ENCODE assay signal across 15 cellular contexts in the genomic region with DNA sequence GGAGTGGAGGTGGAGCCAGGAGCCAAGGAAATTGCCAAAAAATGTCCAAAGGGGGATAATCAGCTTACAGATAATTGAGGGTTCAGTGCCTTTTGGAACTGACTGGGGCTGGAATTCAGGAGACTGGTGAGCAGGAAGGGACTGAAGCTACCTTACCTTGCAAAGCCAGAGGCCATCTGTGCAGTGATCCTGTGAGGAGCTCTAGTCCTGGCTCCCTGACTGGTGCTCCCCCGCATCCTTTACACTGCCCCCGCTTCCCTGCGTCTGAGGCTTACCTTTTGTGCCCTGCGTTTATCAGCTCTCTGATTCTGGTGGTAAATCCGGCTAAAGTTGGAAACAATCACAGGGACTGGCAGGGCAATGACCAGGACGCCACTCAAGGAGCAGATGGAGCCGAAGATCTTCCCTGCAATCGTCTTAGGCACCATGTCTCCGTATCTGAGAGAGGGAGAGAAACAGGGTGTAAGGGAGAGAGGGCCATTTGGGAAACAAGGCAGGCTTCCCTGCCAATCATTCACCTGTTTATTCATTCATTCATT. TPM values are rescaled to one million over a fixed set of nuclear protein-coding genes. Genes with fewer than 3 reads are reported as not detected.
DNase-seq lines count a peak whose midpoint lies in the region; ATAC-seq, FAIRE-seq and TF ChIP-seq lines count a peak whose summit lies in the region.
"Had no signal": no experiment of that assay in that cellular context is flagged by ENCODE, and none has a peak within 500 bp of the region (broad histone marks: within the 10 kb centered on the region; RNA-seq: fewer than 3 reads in every experiment).

No MANE protein-coding gene starts in this region.

- no peaks in the 10 kb centered on the region for H3K9me3 ChIP-seq in WERI-Rb-1 (ENCODE audit: severe bottlenecking)
- H3K9me3 ChIP-seq in endodermal cell (ENCODE audit: control insufficient read depth, low read length): no peaks in the 10 kb centered on the region
- no peaks in the 10 kb centered on the region for H3K9me3 ChIP-seq in HepG2 (ENCODE audit: low read length)

- H3K4me1 Mint-ChIP-seq in GM23338 (peaks cover 5% of the 10 kb centered on the region; the same call in 2 of the 3 replicates), endodermal cell (peaks cover 7% of the 10 kb centered on the region), osteocyte (ENCODE audit: unreplicated experiment) (peaks cover 5% of the 10 kb centered on the region)
- H3K4me1 Mint-ChIP-seq: CD4-positive, alpha-beta memory T cell had no signal

- no peak for TF ChIP-seq RAD21 in HepG2 (CRISPR knock-in tag; IDR thresholded peaks at IDR 0.05)

- TF ChIP-seq POLR2A in HepG2 (IDR thresholded peaks at IDR 0.05; ENCODE audit: insufficient read depth in 1 of 2, low read depth in 2 of 2, low read length in 2 of 2): no peak

- H3K27ac ChIP-seq in GM23338 (ENCODE audit: low read depth) (no peak overlapping the region), WERI-Rb-1 (peak overlapping the region; percentile 40), endodermal cell (ENCODE audit: low read depth, low read length) (no peak overlapping the region), HepG2 (ENCODE audit: extremely low read length, insufficient read depth, low read length) (no peak overlapping the region)

- H3K27ac Mint-ChIP-seq in GM23338 (no peak overlapping the region), endodermal cell (no peak overlapping the region), osteocyte (ENCODE audit: unreplicated experiment) (no peak overlapping the region)
- H3K27ac Mint-ChIP-seq: B cell; CD4-positive, alpha-beta memory T cell had no signal

- H3K4me3 ChIP-seq in GM23338: no peak overlapping the region
- H3K4me3 ChIP-seq in WERI-Rb-1 (ENCODE audit: low read depth, low read length): no peak overlapping the region
- no peak overlapping the region for H3K4me3 ChIP-seq in endodermal cell (ENCODE audit: low read length)
- no peak overlapping the region for H3K4me3 ChIP-seq in HepG2 (replicated peaks in 1 of 3; ENCODE audit: insufficient read depth in 1 of 3, low read depth in 2 of 3, low read length in 3 of 3)

- H3K9me2 ChIP-seq in GM23338 (ENCODE audit: insufficient read depth): no peaks in the 10 kb centered on the region; the same call in none of the 2 replicates

- H3K27me3 ChIP-seq in GM23338 (ENCODE audit: insufficient read depth): no peaks in the 10 kb centered on the region
- H3K27me3 ChIP-seq in WERI-Rb-1 (ENCODE audit: insufficient read depth, low read depth, severe bottlenecking): no peaks in the 10 kb centered on the region
- H3K27me3 ChIP-seq in endodermal cell (ENCODE audit: control insufficient read depth, insufficient read depth, low read length, poor library complexity, severe bottlenecking): peaks cover 10% of the 10 kb centered on the region
- H3K27me3 ChIP-seq in HepG2 (ENCODE audit: control insufficient read depth in 1 of 2, insufficient read depth in 2 of 2, low read length in 2 of 2): peaks cover 0 to 44% of the 10 kb centered on the region in 2 experiments; a peak in 3 of 5 replicates

- H3K4me2 ChIP-seq in GM23338 (no peak overlapping the region), HepG2 (ENCODE audit: low read depth, low read length) (no peak overlapping the region)

- in situ Hi-C loops in HepG2 (cut with HindIII; ENCODE audit: extremely low pct_ligation_motif_present, low pct_unique_long_range_greater_than_20kb): no loop called here

- BruUV-seq in HepG2 (replicated peaks; lab: Mats Ljungman, UMichigan): no TSS peak

- H2AFZ ChIP-seq in GM23338: peak overlapping the region; percentile 14; the same call in 1 of the 2 replicates
- H2AFZ ChIP-seq in HepG2 (ENCODE audit: low read length): no peak overlapping the region

- POLR2A ChIA-PET in HepG2 (lab: Yijun Ruan, JAX): no interaction called here

- H3K4me3 Mint-ChIP-seq in GM23338: no peak overlapping the region
- no peak overlapping the region for H3K4me3 Mint-ChIP-seq in endodermal cell
- H3K4me3 Mint-ChIP-seq in osteocyte (ENCODE audit: unreplicated experiment): no peak overlapping the region
- H3K4me3 Mint-ChIP-seq: B cell; CD4-positive, alpha-beta memory T cell had no signal

- H3F3A ChIP-seq in GM23338 (replicated peaks; ENCODE audit: low read depth): no peaks in the 10 kb centered on the region

- no peaks in the 10 kb centered on the region for H3K36me3 ChIP-seq in GM23338 (ENCODE audit: insufficient read depth)
- H3K36me3 ChIP-seq in WERI-Rb-1: no peaks in the 10 kb centered on the region
- H3K36me3 ChIP-seq in endodermal cell (ENCODE audit: control insufficient read depth, insufficient read depth, low read length): no peaks in the 10 kb centered on the region
- H3K36me3 ChIP-seq in HepG2 (replicated peaks in 1 of 2; ENCODE audit: control insufficient read depth in 1 of 2, insufficient read depth in 2 of 2, low read length in 2 of 2): no peaks in the 10 kb centered on the region

- H3K4me1 ChIP-seq in GM23338 (ENCODE audit: insufficient read depth) (no peaks in the 10 kb centered on the region), endodermal cell (ENCODE audit: control insufficient read depth, insufficient read depth, low read length) (no peaks in the 10 kb centered on the region), HepG2 (ENCODE audit: insufficient read depth, low read length) (0 out of 2 replicates have a peak, but pooled peaks cover under 1% of the 10 kb centered on the region)

- H3K36me3 Mint-ChIP-seq in GM23338 (ENCODE audit: low read depth): no peaks in the 10 kb centered on the region
- H3K36me3 Mint-ChIP-seq in endodermal cell (ENCODE audit: low read depth): no peaks in the 10 kb centered on the region
- no peaks in the 10 kb centered on the region for H3K36me3 Mint-ChIP-seq in osteocyte (ENCODE audit: unreplicated experiment)
- H3K36me3 Mint-ChIP-seq: CD4-positive, alpha-beta memory T cell had no signal

- TF ChIP-seq CTCF in GM23338 (conservative IDR thresholded peaks at IDR 0.05; ENCODE audit: low read depth in 2 of 2) (no peak), WERI-Rb-1 (IDR thresholded peaks at IDR 0.05; ENCODE audit: low read depth, low read length) (no peak), endodermal cell (conservative IDR thresholded peaks at IDR 0.05) (no peak), osteocyte (IDR thresholded peaks at IDR 0.05) (no peak), HepG2 (CRISPR knock-in tag; IDR thresholded peaks at IDR 0.05) (no peak)

- intact Hi-C loops in HepG2 (cut with micrococcal nuclease; ENCODE audit: unreplicated experiment): no loop called here

- H3K9me3 Mint-ChIP-seq in GM23338: no peaks in the 10 kb centered on the region
- no peaks in the 10 kb centered on the region for H3K9me3 Mint-ChIP-seq in endodermal cell
- H3K9me3 Mint-ChIP-seq in osteocyte (ENCODE audit: unreplicated experiment): no peaks in the 10 kb centered on the region
- H3K9me3 Mint-ChIP-seq: CD4-positive, alpha-beta memory T cell had no signal

- TF ChIP-seq EP300 in HepG2 (IDR thresholded peaks at IDR 0.05; ENCODE audit: low read depth in 2 of 2, low read length in 2 of 2) (no peak), HepG2 (CRISPR knock-in tag; IDR thresholded peaks at IDR 0.05; ENCODE audit: borderline replicate concordance) (no peak)

- no peaks in the 10 kb centered on the region for H4K20me1 ChIP-seq in GM23338 (replicated peaks; ENCODE audit: insufficient read depth)
- H4K20me1 ChIP-seq in HepG2 (ENCODE audit: insufficient read depth, low read length): no peaks in the 10 kb centered on the region

- H3K9ac ChIP-seq in endodermal cell (ENCODE audit: extremely low read depth, low read length, poor library complexity, severe bottlenecking): no peak overlapping the region
- H3K9ac ChIP-seq in HepG2 (ENCODE audit: insufficient read depth, low read depth, low read length): no peak overlapping the region

- H3K79me2 ChIP-seq in GM23338 (replicated peaks; ENCODE audit: insufficient read depth) (no peaks in the 10 kb centered on the region), HepG2 (ENCODE audit: insufficient read depth, low read length) (no peaks in the 10 kb centered on the region)

- WGBS in endodermal cell (ENCODE audit: insufficient coverage in 1 of 2, insufficient read length in 1 of 2), 2 experiments: 88 to 98% methylated on average over 8 to 9 of the region's 9 CpGs
- 17% methylated on average over 4 of the region's 9 CpGs for WGBS in HepG2 (ENCODE audit: low lambda C conversion rate)

- H3K27me3 Mint-ChIP-seq in GM23338 (ENCODE audit: insufficient read depth, low read depth, poor library complexity) (no peaks in the 10 kb centered on the region), endodermal cell (ENCODE audit: insufficient read depth) (peaks cover 7% of the 10 kb centered on the region), osteocyte (ENCODE audit: unreplicated experiment) (peaks cover 11% of the 10 kb centered on the region)

- FAIRE-seq in HepG2 (lab: Jason Lieb, UNC): no peak
- FAIRE-seq: A204.1, H54 had no signal

- ATAC-seq in GM23338: no peak
- ATAC-seq in HepG2: no peak
- ATAC-seq: HCT116 had no signal

- CTCF ChIA-PET in HepG2 (lab: Yijun Ruan, JAX; ENCODE audit: low intra/inter-chr PET ratio, low total read pairs): no interaction called here

- DNase-seq in GM23338 (ENCODE audit: low spot score): no peak
- DNase-seq in WERI-Rb-1: peak; percentile 75
- peak; percentile 31 for DNase-seq in endodermal cell
- peak; percentile 56 for DNase-seq in osteocyte (ENCODE audit: extremely low spot score, unreplicated experiment)
- DNase-seq in mucosa of gallbladder (ENCODE audit: low spot score): no peak
- no peak for DNase-seq in HepG2 (ENCODE audit: low spot score)
- no peak for DNase-seq in NCI-H1092 treated with DMSO at 0.1 percent for 48 hours (lab: John Stamatoyannopoulos, UW)
- DNase-seq: CD4-positive, alpha-beta memory T cell; DND-41; GF-D8; IMR-90 had no signal

RNA-seq across cellular contexts. Expression of a gene that starts 31.0 kb away (rescaled TPM):
- total RNA-seq in GM23338 (2014; rRNA removed; shearing (Covaris generic)): 38.3 and 54.4 TPM in 2 replicates
- polyA plus RNA-seq in GM23338 (2016; fragmentation: Nextera tagmentation; extraction: Ambion mirVana) (11.9 and 12.8 TPM in 2 replicates), HepG2 (2011; rRNA removed) (3.2 and 4.0 TPM in 2 replicates)
- total RNA-seq in endodermal cell (10 to 100 TPM; 19.4 to 19.8 TPM), osteocyte (13.1 and 14.0 TPM in 2 replicates), mucosa of gallbladder (8.4 TPM), HepG2 (2016; rRNA removed; fragmentation: Illumina TruSeq; extraction: Trizol) (14.3 and 20.0 TPM in 2 replicates)
- 18.2 TPM for polyA plus RNA-seq in endodermal cell (2013, experiment 1 of 2)
- 16.6 TPM for polyA plus RNA-seq in endodermal cell (2013, experiment 2 of 2)
- total RNA-seq in HepG2 (2016; cell fraction: cytosol; rRNA removed; fragmentation: Illumina TruSeq; extraction: Trizol; ENCODE audit: low read depth): 1.8 and 2.2 TPM in 2 replicates
- total RNA-seq in HepG2 (2016; cell fraction: insoluble cytoplasmic fraction; rRNA removed; fragmentation: Illumina TruSeq; extraction: Trizol): 13.8 and 19.4 TPM in 2 replicates
- total RNA-seq in HepG2 (2016; cell fraction: membrane; rRNA removed; fragmentation: Illumina TruSeq; extraction: Trizol): 5.0 and 6.5 TPM in 2 replicates
- 13.8 TPM in 2 replicates for total RNA-seq in HepG2 (2016; cell fraction: nucleus; rRNA removed; fragmentation: Illumina TruSeq; extraction: Trizol)
- polyA plus RNA-seq in HepG2 (2011; cell fraction: cytosol; rRNA removed): 1.7 and 2.4 TPM in 2 replicates
- polyA plus RNA-seq in HepG2 (2011; cell fraction: nucleus; rRNA removed): 4.0 and 5.2 TPM in 2 replicates
- 4.6 and 6.6 TPM in 2 replicates for polyA plus RNA-seq in HepG2 (2012)
- polyA plus RNA-seq in HepG2 (2016; cell fraction: cytosol; fragmentation: Illumina TruSeq; extraction: Trizol; ENCODE audit: low read depth): 0.71 and 0.80 TPM in 2 replicates
- 13.4 and 14.2 TPM in 2 replicates for polyA plus RNA-seq in HepG2 (2016; cell fraction: insoluble cytoplasmic fraction; fragmentation: Illumina TruSeq; extraction: Trizol; ENCODE audit: low read depth)
- 1.7 and 2.0 TPM in 2 replicates for polyA plus RNA-seq in HepG2 (2016; cell fraction: membrane; fragmentation: Illumina TruSeq; extraction: Trizol; ENCODE audit: low read depth)
- 14.9 and 15.2 TPM in 2 replicates for polyA plus RNA-seq in HepG2 (2016; cell fraction: nucleus; fragmentation: Illumina TruSeq; extraction: Trizol; ENCODE audit: insufficient read depth, low read depth)
- polyA minus RNA-seq in HepG2 (2011; rRNA and poly(A)+ RNA removed; ENCODE audit: low replicate concordance): 5.0 and 17.2 TPM in 2 replicates
- polyA minus RNA-seq in HepG2 (2011; cell fraction: cytosol; rRNA and poly(A)+ RNA removed): 4.1 and 4.2 TPM in 2 replicates
- polyA minus RNA-seq in HepG2 (2011; cell fraction: nucleus; rRNA and poly(A)+ RNA removed): 15.5 and 16.4 TPM in 2 replicates

RNA-seq across cellular contexts. Expression of a gene that starts 47.5 kb away (rescaled TPM):
- 8.4 and 10.3 TPM in 2 replicates for total RNA-seq in GM23338 (2014; rRNA removed; shearing (Covaris generic))
- polyA plus RNA-seq in GM23338 (2016; fragmentation: Nextera tagmentation; extraction: Ambion mirVana) (2.8 and 3.7 TPM in 2 replicates), HepG2 (2011; rRNA removed) (2.6 TPM in 2 replicates)
- total RNA-seq in endodermal cell (1 to 10 TPM; 1.4 to 1.9 TPM), osteocyte (5.5 and 6.2 TPM in 2 replicates), mucosa of gallbladder (4.9 TPM), HepG2 (2016; rRNA removed; fragmentation: Illumina TruSeq; extraction: Trizol) (4.6 and 6.1 TPM in 2 replicates)
- polyA plus RNA-seq in endodermal cell (2013, experiment 1 of 2): 3.3 TPM
- 3.4 TPM for polyA plus RNA-seq in endodermal cell (2013, experiment 2 of 2)
- 0.61 and 1.2 TPM in 2 replicates for total RNA-seq in HepG2 (2016; cell fraction: cytosol; rRNA removed; fragmentation: Illumina TruSeq; extraction: Trizol; ENCODE audit: low read depth)
- 4.0 and 4.3 TPM in 2 replicates for total RNA-seq in HepG2 (2016; cell fraction: insoluble cytoplasmic fraction; rRNA removed; fragmentation: Illumina TruSeq; extraction: Trizol)
- total RNA-seq in HepG2 (2016; cell fraction: membrane; rRNA removed; fragmentation: Illumina TruSeq; extraction: Trizol): 2.5 and 2.9 TPM in 2 replicates
- total RNA-seq in HepG2 (2016; cell fraction: nucleus; rRNA removed; fragmentation: Illumina TruSeq; extraction: Trizol): 4.0 and 4.7 TPM in 2 replicates
- polyA plus RNA-seq in HepG2 (2011; cell fraction: cytosol; rRNA removed): 1.3 TPM in 2 replicates
- polyA plus RNA-seq in HepG2 (2011; cell fraction: nucleus; rRNA removed): 2.5 and 3.6 TPM in 2 replicates
- 1.7 and 2.4 TPM in 2 replicates for polyA plus RNA-seq in HepG2 (2012)
- polyA plus RNA-seq in HepG2 (2016; cell fraction: cytosol; fragmentation: Illumina TruSeq; extraction: Trizol; ENCODE audit: low read depth): 0.77 and 1.1 TPM in 2 replicates
- polyA plus RNA-seq in HepG2 (2016; cell fraction: insoluble cytoplasmic fraction; fragmentation: Illumina TruSeq; extraction: Trizol; ENCODE audit: low read depth): 2.2 and 3.8 TPM in 2 replicates
- 1.9 and 2.0 TPM in 2 replicates for polyA plus RNA-seq in HepG2 (2016; cell fraction: membrane; fragmentation: Illumina TruSeq; extraction: Trizol; ENCODE audit: low read depth)
- 6.2 and 10.3 TPM in 2 replicates for polyA plus RNA-seq in HepG2 (2016; cell fraction: nucleus; fragmentation: Illumina TruSeq; extraction: Trizol; ENCODE audit: insufficient read depth, low read depth)
- 4.9 and 8.9 TPM in 2 replicates for polyA minus RNA-seq in HepG2 (2011; rRNA and poly(A)+ RNA removed; ENCODE audit: low replicate concordance)
- 1.6 TPM in 1 of 2 replicates, not detected in the other for polyA minus RNA-seq in HepG2 (2011; cell fraction: cytosol; rRNA and poly(A)+ RNA removed)
- polyA minus RNA-seq in HepG2 (2011; cell fraction: nucleus; rRNA and poly(A)+ RNA removed): 6.2 and 9.3 TPM in 2 replicates

Comparison
In these comparisons a context has a peak if more than half of its experiments do, and no peak if none do; other contexts are left out.
1. DNase-seq: peak in WERI-Rb-1 (single experiment), endodermal cell (single experiment) and osteocyte (single experiment); none in GM23338 (single experiment), mucosa of gallbladder (single experiment), HepG2 (single experiment) and NCI-H1092 treated with DMSO at 0.1 percent for 48 hours (single experiment).